In genomic region chr2:219207884-219208740, GRCh38 we compare ENCODE assay signal across 8 cellular contexts. TPM values are rescaled to one million over a fixed set of nuclear protein-coding genes. Genes with fewer than 3 reads are reported as not detected.
A peak's percentile ranks its signal among the peaks of the same experiment; 100 is the strongest.
DNase-seq lines count a peak whose midpoint lies in the region; ATAC-seq and TF ChIP-seq lines count a peak whose summit lies in the region.

No MANE protein-coding gene starts in this region.

- H3K9ac ChIP-seq in Loucy (ENCODE audit: low read depth, low read length, poor library complexity, severe bottlenecking): peak overlapping the region; percentile 87

- H3K4me1 Mint-ChIP-seq in naive thymus-derived CD4-positive, alpha-beta T cell: peaks cover 15 to 54% (median 47%) of the 10 kb centered on the region in 7 donors

- H3K27me3 Mint-ChIP-seq in naive thymus-derived CD4-positive, alpha-beta T cell: no peaks in the 10 kb centered on the region

- peak overlapping the region; percentile 100 for H3K4me2 ChIP-seq in Loucy (ENCODE audit: low read depth, low read length, poor library complexity, severe bottlenecking)

- peaks cover 4% of the 10 kb centered on the region; the same call in 1 of the 2 replicates for H3K9me3 ChIP-seq in Loucy (ENCODE audit: insufficient read depth, low read depth, low read length)
- no peaks in the 10 kb centered on the region for H3K9me3 ChIP-seq in naive thymus-derived CD4-positive, alpha-beta T cell (ENCODE audit: control insufficient read depth in 2 of 3, low read length in 3 of 3)

- no peaks in the 10 kb centered on the region for H3K9me2 ChIP-seq in Loucy (replicated peaks; ENCODE audit: low read depth, low read length)

- H3K27ac ChIP-seq in caudate nucleus (ENCODE audit: low read depth, low read length): peak overlapping the region; percentile 99
- peak overlapping the region; percentile 92 for H3K27ac ChIP-seq in naive thymus-derived CD4-positive, alpha-beta T cell (ENCODE audit: low read depth, low read length)

- H3K36me3 ChIP-seq in BJ (ENCODE audit: control insufficient read depth, insufficient read depth, low read length) (peaks cover 14% of the 10 kb centered on the region), Loucy (ENCODE audit: insufficient read depth, low read length) (no peaks in the 10 kb centered on the region)
- peaks cover 9 to 19% (median 11%) of the 10 kb centered on the region in 3 experiments for H3K36me3 ChIP-seq in naive thymus-derived CD4-positive, alpha-beta T cell (ENCODE audit: control insufficient read depth in 2 of 3, insufficient read depth in 3 of 3, low read length in 3 of 3)

- peaks cover 9% of the 10 kb centered on the region; the same call in 1 of the 2 replicates for H3K79me2 ChIP-seq in Loucy (ENCODE audit: insufficient read depth, low read length)

- intact Hi-C loops in naive thymus-derived CD4-positive, alpha-beta T cell (cut with micrococcal nuclease): loop anchor here (2.0 to 5.0 kb wide), 5 partner anchors 37 to 389 kb away; partner anchors contain the start of genes GMPPA (in 2 of the 2), CHPF (in 1 of the 2), GLB1L (in 1 of the 2) and STK11IP (in 1 of the 2)

- no peak for DNase-seq in BJ (ENCODE audit: low read depth)
- peak in 1 of 61 donors; percentile 10 for DNase-seq in caudate nucleus (lab: John Stamatoyannopoulos, UW)
- peak in 1 of 9 donors; percentile 20 for DNase-seq in naive thymus-derived CD4-positive, alpha-beta T cell
- no peak for DNase-seq in AML-193 (lab: John Stamatoyannopoulos, UW)
- no peak for DNase-seq in GM19238 (ENCODE audit: insufficient read length, low spot score)

- H3K4me3 ChIP-seq in BJ (ENCODE audit: low read depth, low read length) (peak overlapping the region; percentile 63; the same call in 1 of the 2 replicates), Loucy (ENCODE audit: low read length, poor library complexity, severe bottlenecking) (peak overlapping the region; percentile 90)
- H3K4me3 ChIP-seq in naive thymus-derived CD4-positive, alpha-beta T cell (ENCODE audit: low read length): no peak overlapping the region

- no peak for TF ChIP-seq CTCF in BJ (IDR thresholded peaks at IDR 0.05; ENCODE audit: insufficient read depth, low read depth, low read length)
- no peak for TF ChIP-seq CTCF in Loucy (conservative IDR thresholded peaks at IDR 0.05; ENCODE audit: low read length)

- H3K9me3 Mint-ChIP-seq in naive thymus-derived CD4-positive, alpha-beta T cell: peaks cover 0 to 5% (median 0%) of the 10 kb centered on the region in 11 donors

- H3K4me3 Mint-ChIP-seq in naive thymus-derived CD4-positive, alpha-beta T cell: peak overlapping the region; percentile 51 to 98 (median 92)

- no peak overlapping the region for H2AFZ ChIP-seq in Loucy (ENCODE audit: low read length)

- peaks cover 0 to 19% (median 0%) of the 10 kb centered on the region in 5 donors for H3K36me3 Mint-ChIP-seq in naive thymus-derived CD4-positive, alpha-beta T cell

- peak overlapping the region in 8 of 9 donors; percentile 86 to 98 (median 96) for H3K27ac Mint-ChIP-seq in naive thymus-derived CD4-positive, alpha-beta T cell

- H3K4me1 ChIP-seq in Loucy (ENCODE audit: insufficient read depth, low read length, poor library complexity, severe bottlenecking): peaks cover 18% of the 10 kb centered on the region
- peaks cover 20 to 28% of the 10 kb centered on the region in 2 donors for H3K4me1 ChIP-seq in naive thymus-derived CD4-positive, alpha-beta T cell (ENCODE audit: control insufficient read depth in 2 of 2, insufficient read depth in 2 of 2, low read length in 2 of 2)

- H4K20me1 ChIP-seq in Loucy (ENCODE audit: insufficient read depth, low read length, poor library complexity, severe bottlenecking): peaks cover 4% of the 10 kb centered on the region

- 0 out of 2 replicates have a peak, but pooled peaks cover 5% of the 10 kb centered on the region for H3F3A ChIP-seq in Loucy (ENCODE audit: low read depth)

- H3K27me3 ChIP-seq in BJ (ENCODE audit: control insufficient read depth, insufficient read depth, low read length) (no peaks in the 10 kb centered on the region), Loucy (ENCODE audit: insufficient read depth, low read length, poor library complexity, severe bottlenecking) (no peaks in the 10 kb centered on the region)
- H3K27me3 ChIP-seq in naive thymus-derived CD4-positive, alpha-beta T cell (ENCODE audit: control insufficient read depth in 2 of 2, insufficient read depth in 2 of 2, low read length in 2 of 2): no peaks in the 10 kb centered on the region

- POLR2A ChIA-PET in BJ (lab: Charles Lee): interaction anchor here (0.7 kb wide), 1 partner anchor 10 kb away, joined by 3 read pairs; no protein-coding TSS in a partner anchor
- POLR2A ChIA-PET in naive thymus-derived CD4-positive, alpha-beta T cell (lab: Charles Lee): interaction anchor here (0.7 to 17.4 kb wide), 15 partner anchors 10 to 471 kb away, joined by 3 to 343 read pairs (median 7); partner anchors contain the start of genes ABCB6, ANKZF1, ATG9A and CNPPD1

- no peak for ATAC-seq in naive thymus-derived CD4-positive, alpha-beta T cell
- no peak for ATAC-seq in HG02884 (IDR thresholded peaks at IDR 0.05; ENCODE audit: unreplicated experiment)
- ATAC-seq in GM21526 (IDR thresholded peaks at IDR 0.05; ENCODE audit: low FRiP score, unreplicated experiment): no peak

- CTCF ChIA-PET in BJ (lab: Yijun Ruan, JAX): interaction anchor here (0.6 to 3.6 kb wide), 9 partner anchors 10 to 440 kb away, joined by 3 to 15 read pairs (median 4); partner anchors contain the start of gene ABCB6
- CTCF ChIA-PET in naive thymus-derived CD4-positive, alpha-beta T cell (lab: Charles Lee): interaction anchor here (1.7 to 4.8 kb wide), 4 partner anchors 28 to 49 kb away, joined by 5 to 54 read pairs (median 10); partner anchors contain the start of gene CNPPD1

RNA-seq across cellular contexts. Expression of gene ZFAND2B, which starts 1.5 kb away (rescaled TPM):
- polyA plus RNA-seq in BJ (2011; rRNA removed): 45.6 and 62.9 TPM in 2 replicates
- polyA minus RNA-seq in BJ (2011; rRNA and poly(A)+ RNA removed): 20.3 and 46.2 TPM in 2 replicates
- 10 to 100 TPM; 50.1 to 79.5 (median 71.3) TPM for total RNA-seq in naive thymus-derived CD4-positive, alpha-beta T cell
- 10 to 100 TPM; 72.4 to 90.7 TPM for polyA plus RNA-seq in naive thymus-derived CD4-positive, alpha-beta T cell

RNA-seq across cellular contexts. Expression of gene ABCB6, which starts 10.6 kb away (rescaled TPM):
- polyA plus RNA-seq in BJ (2011; rRNA removed): 20.3 and 33.4 TPM in 2 replicates
- polyA minus RNA-seq in BJ (2011; rRNA and poly(A)+ RNA removed): 21.8 and 33.4 TPM in 2 replicates
- total RNA-seq in naive thymus-derived CD4-positive, alpha-beta T cell: 10 to 100 TPM in 2 of 5 experiments, 1 to 10 TPM in 3; 4.1 to 30.2 (median 8.3) TPM
- polyA plus RNA-seq in naive thymus-derived CD4-positive, alpha-beta T cell: 1 to 10 TPM in 1 of 2 donors, under 1 TPM in 1; 0.66 to 3.2 TPM

RNA-seq across cellular contexts. Expression of gene ATG9A, which starts 21.3 kb away (rescaled TPM):
- polyA plus RNA-seq in BJ (2011; rRNA removed): 105 and 132 TPM in 2 replicates
- 88.2 and 124 TPM in 2 replicates for polyA minus RNA-seq in BJ (2011; rRNA and poly(A)+ RNA removed)
- total RNA-seq in naive thymus-derived CD4-positive, alpha-beta T cell: 10 to 100 TPM; 52.6 to 66.0 (median 60.9) TPM
- polyA plus RNA-seq in naive thymus-derived CD4-positive, alpha-beta T cell: 10 to 100 TPM; 14.0 to 40.0 TPM

RNA-seq across cellular contexts. Expression of gene ANKZF1, which starts 21.5 kb away (rescaled TPM):
- 30.0 and 37.7 TPM in 2 replicates for polyA plus RNA-seq in BJ (2011; rRNA removed)
- polyA minus RNA-seq in BJ (2011; rRNA and poly(A)+ RNA removed): 13.7 and 19.5 TPM in 2 replicates
- 100 to 1,000 TPM; 117 to 287 (median 169) TPM for total RNA-seq in naive thymus-derived CD4-positive, alpha-beta T cell
- 10 to 100 TPM; 29.7 to 61.4 TPM for polyA plus RNA-seq in naive thymus-derived CD4-positive, alpha-beta T cell

RNA-seq across cellular contexts. Expression of gene RETREG2, which starts 30.0 kb away (rescaled TPM):
- polyA plus RNA-seq in BJ (2011; rRNA removed): 95.9 and 131 TPM in 2 replicates
- 113 and 144 TPM in 2 replicates for polyA minus RNA-seq in BJ (2011; rRNA and poly(A)+ RNA removed)
- total RNA-seq in naive thymus-derived CD4-positive, alpha-beta T cell: 100 to 1,000 TPM in 2 of 5 experiments, 10 to 100 TPM in 3; 70.2 to 124 (median 90.9) TPM
- 10 to 100 TPM; 58.5 to 62.4 TPM for polyA plus RNA-seq in naive thymus-derived CD4-positive, alpha-beta T cell
